9 cellular contexts compared by ENCODE assay signal in genomic region chr16:68417711-68418301, GRCh38. TPM values are rescaled to one million over a fixed set of nuclear protein-coding genes. Genes with fewer than 3 reads are reported as not detected.
DNase-seq lines count a peak whose midpoint lies in the region; ATAC-seq and TF ChIP-seq lines count a peak whose summit lies in the region.
"Had no signal": no experiment of that assay in that cellular context is flagged by ENCODE, and none has a peak within 500 bp of the region (broad histone marks: within the 10 kb centered on the region; RNA-seq: fewer than 3 reads in every experiment).

No MANE protein-coding gene starts in this region.

- H3K9me3 ChIP-seq in heart right ventricle: no peaks in the 10 kb centered on the region
- H3K9me3 ChIP-seq in right atrium auricular region: no peaks in the 10 kb centered on the region
- H3K9me3 ChIP-seq in neuronal stem cell (replicated peaks in 1 of 2; ENCODE audit: control insufficient read depth in 2 of 2, insufficient read depth in 1 of 2, low read depth in 1 of 2, low read length in 2 of 2): no peaks in the 10 kb centered on the region
- H3K9me3 ChIP-seq: tibial artery had no signal

- H2AK5ac ChIP-seq in neuronal stem cell (ENCODE audit: low read depth, low read length): no peak overlapping the region

- H3K4me1 Mint-ChIP-seq in activated naive CD8-positive, alpha-beta T cell treated with anti-CD3 and anti-CD28 coated beads for 36 hours: peaks cover 31% of the 10 kb centered on the region

- H3K4me3 Mint-ChIP-seq in activated naive CD8-positive, alpha-beta T cell treated with anti-CD3 and anti-CD28 coated beads for 36 hours: peak overlapping the region; percentile 65

- no peak overlapping the region for H2BK12ac ChIP-seq in neuronal stem cell (ENCODE audit: low read length)

- H3K36me3 ChIP-seq in heart right ventricle (no peaks in the 10 kb centered on the region), right atrium auricular region (no peaks in the 10 kb centered on the region), rectal smooth muscle tissue (ENCODE audit: control insufficient read depth, insufficient read depth, low read length) (no peaks in the 10 kb centered on the region), neuronal stem cell (replicated peaks in 1 of 2; ENCODE audit: control insufficient read depth in 2 of 2, insufficient read depth in 2 of 2, low read length in 2 of 2) (no peaks in the 10 kb centered on the region)
- H3K36me3 ChIP-seq: tibial artery had no signal

- H3K18ac ChIP-seq in neuronal stem cell (ENCODE audit: low read length): no peak overlapping the region

- no peak overlapping the region for H3K4ac ChIP-seq in neuronal stem cell (ENCODE audit: low read length)

- H3K9me3 Mint-ChIP-seq in activated naive CD8-positive, alpha-beta T cell treated with anti-CD3 and anti-CD28 coated beads for 36 hours: no peaks in the 10 kb centered on the region

- no peaks in the 10 kb centered on the region for H3K36me3 Mint-ChIP-seq in activated naive CD8-positive, alpha-beta T cell treated with anti-CD3 and anti-CD28 coated beads for 36 hours

- intact Hi-C loops in heart right ventricle (cut with DNase I): no loop called here

- peak overlapping the region; percentile 83 for H3K27ac Mint-ChIP-seq in activated naive CD8-positive, alpha-beta T cell treated with anti-CD3 and anti-CD28 coated beads for 36 hours

- H3K27me3 ChIP-seq in heart right ventricle (no peaks in the 10 kb centered on the region), right atrium auricular region (no peaks in the 10 kb centered on the region), rectal smooth muscle tissue (ENCODE audit: control insufficient read depth, insufficient read depth, low read length) (no peaks in the 10 kb centered on the region), neuronal stem cell (ENCODE audit: control insufficient read depth in 3 of 3, insufficient read depth in 3 of 3, low read depth in 1 of 3, low read length in 3 of 3) (peaks cover 0 to 65% (median 0%) of the 10 kb centered on the region in 3 experiments)

- H4K8ac ChIP-seq in neuronal stem cell (ENCODE audit: low read depth, low read length): no peak overlapping the region

- H3K4me3 ChIP-seq in heart right ventricle (no peak overlapping the region), right atrium auricular region (no peak overlapping the region), rectal smooth muscle tissue (ENCODE audit: low read length) (peak overlapping the region; percentile 9), neuronal stem cell (ENCODE audit: low read length in 2 of 2) (no peak overlapping the region)
- H3K4me3 ChIP-seq: tibial artery had no signal

- H3K23ac ChIP-seq in neuronal stem cell (ENCODE audit: low read depth, low read length, poor library complexity): no peak overlapping the region

- no peak for TF ChIP-seq CTCF in heart right ventricle (IDR thresholded peaks at IDR 0.05)
- no peak for TF ChIP-seq CTCF in right atrium auricular region (IDR thresholded peaks at IDR 0.05)

- no peaks in the 10 kb centered on the region for H3K79me1 ChIP-seq in neuronal stem cell (ENCODE audit: low read depth, low read length)

- DNase-seq in heart right ventricle (peak; percentile 22 to 23), right atrium auricular region (ENCODE audit: low spot score) (no peak), T follicular helper cell (ENCODE audit: low read depth) (peak; percentile 63), RKO (ENCODE audit: low spot score) (no peak), neuronal stem cell (ENCODE audit: low spot score) (no peak)
- DNase-seq in activated naive CD8-positive, alpha-beta T cell treated with anti-CD3 and anti-CD28 coated beads for 36 hours: peak; percentile 71

- 56 to 62% methylated on average over 11 of the region's 11 CpGs for WGBS in heart right ventricle, 2 donors
- no CpG with 5 or more reads among the region's 11 CpGs for WGBS in neuronal stem cell (ENCODE audit: extremely low coverage in 2 of 2, insufficient read length in 2 of 2, insufficient replicate concordance in 1 of 2), 2 donors

- H3K27ac ChIP-seq in heart right ventricle: peak overlapping the region in 2 of 10 donors; percentile 14 to 75
- no peak overlapping the region for H3K27ac ChIP-seq in right atrium auricular region
- H3K27ac ChIP-seq in rectal smooth muscle tissue (ENCODE audit: low read depth, low read length): no peak overlapping the region
- no peak overlapping the region for H3K27ac ChIP-seq in neuronal stem cell (replicated peaks; ENCODE audit: low read length)
- H3K27ac ChIP-seq: tibial artery had no signal

- H3K9ac ChIP-seq in rectal smooth muscle tissue (ENCODE audit: low read length): no peak overlapping the region
- H3K9ac ChIP-seq in neuronal stem cell (ENCODE audit: low read depth, low read length, poor library complexity): no peak overlapping the region

- no peak overlapping the region for H3K14ac ChIP-seq in neuronal stem cell (ENCODE audit: low read length)

- H3K27me3 Mint-ChIP-seq in activated naive CD8-positive, alpha-beta T cell treated with anti-CD3 and anti-CD28 coated beads for 36 hours: no peaks in the 10 kb centered on the region

- ATAC-seq in heart right ventricle (peak in 3 of 8 donors; percentile 34 to 49 (median 49)), HG03521 (IDR thresholded peaks at IDR 0.05; ENCODE audit: unreplicated experiment) (peak; percentile 68)

- H2BK120ac ChIP-seq in neuronal stem cell (ENCODE audit: low read depth, low read length): no peak overlapping the region

- H4K91ac ChIP-seq in neuronal stem cell (ENCODE audit: low read depth, low read length, poor library complexity): no peak overlapping the region

- no peak overlapping the region for H2AFZ ChIP-seq in neuronal stem cell (ENCODE audit: low read length)

- H2BK5ac ChIP-seq in neuronal stem cell (ENCODE audit: low read length): no peak overlapping the region

- peaks cover 0 to 17% (median 0%) of the 10 kb centered on the region in 9 donors for H3K4me1 ChIP-seq in heart right ventricle
- no peaks in the 10 kb centered on the region for H3K4me1 ChIP-seq in right atrium auricular region
- H3K4me1 ChIP-seq in rectal smooth muscle tissue (ENCODE audit: control insufficient read depth, insufficient read depth, low read length): no peaks in the 10 kb centered on the region
- H3K4me1 ChIP-seq in neuronal stem cell (ENCODE audit: control insufficient read depth in 2 of 2, insufficient read depth in 1 of 2, low read depth in 1 of 2, low read length in 2 of 2): peaks cover 2 to 8% of the 10 kb centered on the region in 2 donors

- H3K4me2 ChIP-seq in neuronal stem cell (ENCODE audit: insufficient read depth, low read length, poor library complexity, severe bottlenecking): no peak overlapping the region

- no peak overlapping the region for H2BK15ac ChIP-seq in neuronal stem cell (ENCODE audit: low read length)

RNA-seq across cellular contexts. Expression of gene SMPD3, which starts 30.5 kb away (rescaled TPM):
- total RNA-seq in heart right ventricle: 1 to 10 TPM in 1 of 10 donors, under 1 TPM in 8, not detected in 1; 0.05 to 1.2 (median 0.34) TPM
- polyA plus RNA-seq in heart right ventricle: under 1 TPM; 0.03 to 0.15 TPM
- 1 to 10 TPM; 3.0 to 4.4 TPM for total RNA-seq in right atrium auricular region
- under 1 TPM; 0.06 to 0.16 TPM for total RNA-seq in activated naive CD8-positive, alpha-beta T cell treated with anti-CD3 and anti-CD28 coated beads for 36 hours
- 0.21 TPM for polyA plus RNA-seq in neuronal stem cell (2013, experiment 1 of 2)
- 0.15 TPM for polyA plus RNA-seq in neuronal stem cell (2013, experiment 2 of 2)

Comparison
In these comparisons a context has a peak if more than half of its experiments do, and no peak if none do; other contexts are left out.
1. DNase-seq: peak in heart right ventricle (2 of 2), T follicular helper cell (single experiment) and activated naive CD8-positive, alpha-beta T cell treated with anti-CD3 and anti-CD28 coated beads for 36 hours (single experiment); none in right atrium auricular region (single experiment), RKO (single experiment) and neuronal stem cell (single experiment).